Comparison of ENCODE assay signal across 18 cellular contexts in the genomic region with DNA sequence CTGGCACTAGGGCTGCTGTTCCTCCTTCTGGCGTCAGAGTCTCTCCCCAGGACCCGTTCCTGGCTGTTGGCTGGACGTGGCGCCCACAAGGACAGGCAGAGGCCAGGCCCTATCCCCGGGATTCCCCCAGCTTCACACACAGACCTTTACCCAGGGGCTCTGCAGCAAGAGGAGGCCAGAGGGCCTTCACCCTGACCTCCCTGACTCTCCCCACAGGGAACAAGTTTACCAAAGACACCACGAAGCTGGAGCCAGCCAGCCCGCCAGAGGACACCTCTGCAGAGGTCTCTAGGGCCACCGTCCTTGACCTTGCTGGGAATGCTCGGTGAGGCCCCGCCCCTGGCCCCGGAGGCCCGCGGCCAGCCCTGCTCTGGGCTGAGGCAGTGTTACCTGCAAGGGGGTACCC.
A peak's percentile ranks its signal among the peaks of the same experiment; 100 is the strongest.
DNase-seq lines count a peak whose midpoint lies in the region; ATAC-seq and TF ChIP-seq lines count a peak whose summit lies in the region.
"Had no signal": no experiment of that assay in that cellular context is flagged by ENCODE, and none has a peak within 500 bp of the region (broad histone marks: within the 10 kb centered on the region; RNA-seq: fewer than 3 reads in every experiment).

No MANE protein-coding gene starts in this region.

- H3K27ac Mint-ChIP-seq in activated T-cell treated with anti-CD3 and anti-CD28 coated beads, Interleukin-2, amount 50 U/mL, for 72 hours: no peak overlapping the region
- H3K27ac Mint-ChIP-seq: B cell; CD4-positive, alpha-beta T cell; IgD-negative memory B cell had no signal

- POLR2A ChIA-PET in Panc1 (lab: Charles Lee): no interaction called here

- no peaks in the 10 kb centered on the region for H3K27me3 ChIP-seq in Panc1 (ENCODE audit: control insufficient read depth, insufficient read depth, low read length)
- no peaks in the 10 kb centered on the region for H3K27me3 ChIP-seq in left lung
- H3K27me3 ChIP-seq in stomach: no peaks in the 10 kb centered on the region

- no peaks in the 10 kb centered on the region for H3K27me3 Mint-ChIP-seq in activated T-cell treated with anti-CD3 and anti-CD28 coated beads, Interleukin-2, amount 50 U/mL, for 72 hours (ENCODE audit: low read depth)
- H3K27me3 Mint-ChIP-seq: B cell; CD4-positive, alpha-beta T cell; IgD-negative memory B cell had no signal

- no peaks in the 10 kb centered on the region for H3K4me1 Mint-ChIP-seq in activated T-cell treated with anti-CD3 and anti-CD28 coated beads, Interleukin-2, amount 50 U/mL, for 72 hours (ENCODE audit: low read depth)
- H3K4me1 Mint-ChIP-seq: B cell, IgD-negative memory B cell had no signal

- H3K36me3 Mint-ChIP-seq in activated T-cell treated with anti-CD3 and anti-CD28 coated beads, Interleukin-2, amount 50 U/mL, for 72 hours (ENCODE audit: insufficient read depth in 2 of 2): no peaks in the 10 kb centered on the region
- H3K36me3 Mint-ChIP-seq: IgD-negative memory B cell had no signal

- intact Hi-C loops in Panc1 (cut with micrococcal nuclease; ENCODE audit: unreplicated experiment) (no loop called here), Right ventricle myocardium superior (cut with DNase I) (loop anchor here (10.0 kb wide), 1 partner anchor 81 kb away; the partner anchor contains the start of gene GTF2IRD1), left lung (cut with DNase I) (no loop called here), stomach (cut with DNase I; ENCODE audit: low total_unique reads) (loop anchor here (10.0 kb wide), 1 partner anchor 91 kb away; no protein-coding TSS in a partner anchor)

- H3K9me3 ChIP-seq in Panc1 (ENCODE audit: control insufficient read depth, insufficient read depth, low read depth, low read length): no peaks in the 10 kb centered on the region
- H3K9me3 ChIP-seq in left lung: no peaks in the 10 kb centered on the region
- no peaks in the 10 kb centered on the region for H3K9me3 ChIP-seq in stomach

- H3K9me3 Mint-ChIP-seq in activated T-cell treated with anti-CD3 and anti-CD28 coated beads, Interleukin-2, amount 50 U/mL, for 72 hours: no peaks in the 10 kb centered on the region
- H3K9me3 Mint-ChIP-seq: CD4-positive, alpha-beta T cell; IgD-negative memory B cell had no signal

- no peak overlapping the region for H3K4me3 Mint-ChIP-seq in activated T-cell treated with anti-CD3 and anti-CD28 coated beads, Interleukin-2, amount 50 U/mL, for 72 hours
- H3K4me3 Mint-ChIP-seq: B cell; CD4-positive, alpha-beta T cell; IgD-negative memory B cell had no signal

- TF ChIP-seq EP300 in stomach (IDR thresholded peaks at IDR 0.05): no peak

- H3K36me3 ChIP-seq in Panc1 (ENCODE audit: control insufficient read depth, insufficient read depth, low read length): no peaks in the 10 kb centered on the region
- peaks cover 0 to 42% of the 10 kb centered on the region in 2 donors for H3K36me3 ChIP-seq in left lung
- peaks cover 14 to 99% (median 89%) of the 10 kb centered on the region in 4 donors for H3K36me3 ChIP-seq in stomach

- CTCF ChIA-PET in Panc1 (lab: Charles Lee): interaction anchor here (0.5 kb wide), 1 partner anchor 86 kb away, joined by 4 read pairs; no protein-coding TSS in a partner anchor

- in situ Hi-C loops in Panc1 (cut with HindIII; ENCODE audit: low pct_unique_long_range_greater_than_20kb, low sequenced_read_pairs): no loop called here

- no peak for TF ChIP-seq POLR2A in stomach (IDR thresholded peaks at IDR 0.05)

- ATAC-seq in Panc1 (peak; percentile 40; the same call in 1 of the 2 replicates), Right ventricle myocardium superior (ENCODE audit: poor library complexity) (peak; percentile 62), left lung (peak; percentile 12), GM18868 (IDR thresholded peaks at IDR 0.05; ENCODE audit: unreplicated experiment) (no peak), GM18520 (IDR thresholded peaks at IDR 0.05; ENCODE audit: unreplicated experiment) (no peak)
- ATAC-seq in activated T-cell treated with anti-CD3 and anti-CD28 coated beads, Interleukin-2, amount 50 U/mL, for 72 hours (replicated peaks in 1 of 2): no peak
- ATAC-seq: PC-3, SK-N-SH treated with all-trans-retinoic acid at 6 μM for 48 hours had no signal

- no peak for TF ChIP-seq CTCF in Panc1 (IDR thresholded peaks at IDR 0.05)
- TF ChIP-seq CTCF in left lung (IDR thresholded peaks at IDR 0.05): no peak
- no peak for TF ChIP-seq CTCF in stomach (IDR thresholded peaks at IDR 0.05)

- WGBS in stomach, 5 donors: 46 to 83% (median 60%) methylated on average over 1 to 13 of the region's 13 CpGs

- no TSS peak for BruUV-seq in Panc1 (replicated peaks; lab: Mats Ljungman, UMichigan)

- H3K27ac ChIP-seq in Panc1 (ENCODE audit: low read length) (no peak overlapping the region), left lung (no peak overlapping the region), stomach (peak overlapping the region in 4 of 5 donors; percentile 9 to 59 (median 47))

- no peak overlapping the region for H3K4me3 ChIP-seq in Panc1 (ENCODE audit: low read depth in 2 of 2, low read length in 2 of 2)
- no peak overlapping the region for H3K4me3 ChIP-seq in left lung
- H3K4me3 ChIP-seq in stomach: no peak overlapping the region

- no peaks in the 10 kb centered on the region for H3K4me1 ChIP-seq in Panc1 (ENCODE audit: control insufficient read depth, insufficient read depth, low read length)
- H3K4me1 ChIP-seq in left lung: no peaks in the 10 kb centered on the region
- peaks cover 0 to 17% (median 11%) of the 10 kb centered on the region in 4 donors for H3K4me1 ChIP-seq in stomach

- DNase-seq in Panc1 (ENCODE audit: low read depth, low spot score) (no peak), Right ventricle myocardium superior (no peak), left lung (no peak), stomach (peak; percentile 40)
- no peak for DNase-seq in activated T-cell treated with anti-CD3 and anti-CD28 coated beads, Interleukin-2, amount 50 U/mL, for 72 hours
- DNase-seq: Calu3; CD4-positive, alpha-beta T cell; DMS79 treated with DMSO at 0.1 percent for 48 hours; NCI-H146; NCI-H2081 treated with DMSO at 0.1 percent for 48 hours; NCI-H2227 treated with DMSO at 0.1 percent for 48 hours; NCI-H526; PC-3 had no signal

Comparison
In these comparisons a context has a peak if more than half of its experiments do, and no peak if none do; other contexts are left out.
1. ATAC-seq: peak in Panc1 (single experiment), Right ventricle myocardium superior (single experiment) and left lung (single experiment); none in activated T-cell treated with anti-CD3 and anti-CD28 coated beads, Interleukin-2, amount 50 U/mL, for 72 hours (0 of 2), GM18868 (single experiment) and GM18520 (single experiment).
2. H3K27ac ChIP-seq: peak in stomach (4 of 5); none in Panc1 (single experiment) and left lung (0 of 2).
3. intact Hi-C loops: an anchor here in Right ventricle myocardium superior (10.0 kb wide) and stomach (10.0 kb wide); none called in Panc1 and left lung.